ENCODE assay signal across 30 cellular contexts in the genomic region with DNA sequence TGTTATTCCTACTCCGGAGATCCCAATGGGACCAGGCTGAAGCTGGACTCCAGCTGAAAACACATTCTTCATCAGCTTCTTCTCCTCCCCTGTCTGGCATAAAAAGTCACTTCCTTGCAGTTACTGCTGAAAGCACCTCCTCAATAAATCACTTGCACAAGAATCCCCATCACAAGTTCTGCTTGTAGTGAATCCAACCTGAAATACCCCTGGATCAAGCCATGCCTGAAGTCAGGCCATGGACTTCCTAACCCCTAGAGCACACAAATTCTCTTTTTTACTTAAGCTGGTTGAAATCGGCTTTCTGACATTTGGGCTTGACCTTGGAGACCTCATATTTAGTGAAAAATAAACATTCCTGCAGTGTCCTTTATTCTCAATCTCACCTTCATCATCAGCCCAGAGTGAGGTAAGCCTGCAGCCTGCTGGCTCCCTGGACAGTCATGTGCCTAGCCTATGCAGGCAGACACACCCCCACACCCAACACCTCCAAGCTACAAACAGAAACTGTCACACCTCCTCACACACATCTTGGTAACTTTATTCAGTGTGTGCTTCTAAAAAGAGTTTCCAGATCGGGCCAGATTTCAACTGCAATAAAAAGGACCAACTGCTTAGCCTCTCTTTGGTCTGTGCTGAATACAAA. TPM values are rescaled to one million over a fixed set of nuclear protein-coding genes. Genes with fewer than 3 reads are reported as not detected.
A peak's percentile ranks its signal among the peaks of the same experiment; 100 is the strongest.
DNase-seq lines count a peak whose midpoint lies in the region; ATAC-seq, FAIRE-seq and TF ChIP-seq lines count a peak whose summit lies in the region.
"Had no signal": no experiment of that assay in that cellular context is flagged by ENCODE, and none has a peak within 500 bp of the region (broad histone marks: within the 10 kb centered on the region; RNA-seq: fewer than 3 reads in every experiment).

No MANE protein-coding gene starts in this region.

- H3K4me3 Mint-ChIP-seq in astrocyte (ENCODE audit: unreplicated experiment) (no peak overlapping the region), progenitor cell of endocrine pancreas (ENCODE audit: low read depth) (no peak overlapping the region)
- H3K4me3 Mint-ChIP-seq: CD14-positive monocyte; CD4-positive, alpha-beta memory T cell; CD4-positive, CD25-positive, alpha-beta regulatory T cell; CD8-positive, alpha-beta memory T cell had no signal

- H3K27me3 Mint-ChIP-seq in astrocyte (ENCODE audit: low read depth, unreplicated experiment) (no peaks in the 10 kb centered on the region), progenitor cell of endocrine pancreas (peaks cover 13% of the 10 kb centered on the region)

- H3K79me2 ChIP-seq in astrocyte (ENCODE audit: insufficient read depth, low read length) (no peaks in the 10 kb centered on the region), GM23248 (ENCODE audit: insufficient read depth) (no peaks in the 10 kb centered on the region)

- H3K9ac ChIP-seq in astrocyte (ENCODE audit: low read length), result no peak overlapping the region
- H3K9ac ChIP-seq in GM23248, result no peak overlapping the region
- H3K9ac ChIP-seq: BLaER1 had no signal

- DNase-seq in RWPE2 (ENCODE audit: low spot score) (peak; percentile 42), astrocyte (ENCODE audit: low read depth) (no peak), occipital lobe (lab: John Stamatoyannopoulos, UW) (peak; percentile 21), superior temporal gyrus (ENCODE audit: extremely low spot score) (peak; percentile 23), EL (no peak), progenitor cell of endocrine pancreas (ENCODE audit: low spot score, unreplicated experiment) (no peak), GM23248 (no peak)
- DNase-seq: 8988T; ACHN; BE2C; C1 segment of cervical spinal cord; CD4-positive, alpha-beta memory T cell; CD4-positive, CD25-positive, alpha-beta regulatory T cell; CD8-positive, alpha-beta memory T cell; COR-L47; DMS 273 treated with DMSO at 0.1 percent for 48 hours; DMS153; DMS53; DMS79; DND-41; GF-D8 had no signal

- TF ChIP-seq CTCF in RWPE2 (IDR thresholded peaks at IDR 0.05; ENCODE audit: poor library complexity, severe bottlenecking) (no peak), astrocyte (IDR thresholded peaks at IDR 0.05; ENCODE audit: insufficient read depth, low read depth, low read length) (no peak), progenitor cell of endocrine pancreas (IDR thresholded peaks at IDR 0.05; ENCODE audit: unreplicated experiment) (no peak)

- H3K27ac ChIP-seq in RWPE2 (ENCODE audit: poor library complexity, severe bottlenecking) (no peak overlapping the region), astrocyte (ENCODE audit: low read depth, low read length) (no peak overlapping the region), GM23248 (no peak overlapping the region)
- H3K27ac ChIP-seq: BLaER1 had no signal

- no peak overlapping the region for H2AFZ ChIP-seq in astrocyte (ENCODE audit: low read depth, low read length)
- no peak overlapping the region for H2AFZ ChIP-seq in GM23248

- H3K4me2 ChIP-seq in astrocyte (ENCODE audit: low read length), result no peak overlapping the region
- H3K4me2 ChIP-seq in GM23248 (ENCODE audit: unreplicated experiment), result no peak overlapping the region
- H3K4me2 ChIP-seq: BLaER1 had no signal

- no peak for ATAC-seq in RWPE2 (ENCODE audit: low read depth)

- H3K36me3 Mint-ChIP-seq in astrocyte (ENCODE audit: low read depth, unreplicated experiment) (no peaks in the 10 kb centered on the region), progenitor cell of endocrine pancreas (ENCODE audit: insufficient read depth) (no peaks in the 10 kb centered on the region)
- H3K36me3 Mint-ChIP-seq: CD14-positive monocyte; CD4-positive, alpha-beta memory T cell; CD4-positive, CD25-positive, alpha-beta regulatory T cell; CD8-positive, alpha-beta memory T cell had no signal

- H3K27ac Mint-ChIP-seq in astrocyte (ENCODE audit: unreplicated experiment) (peak overlapping the region; percentile 28), progenitor cell of endocrine pancreas (no peak overlapping the region)
- H3K27ac Mint-ChIP-seq: CD14-positive monocyte; CD4-positive, alpha-beta memory T cell; CD4-positive, CD25-positive, alpha-beta regulatory T cell; CD8-positive, alpha-beta memory T cell had no signal

- WGBS in GM23248 (ENCODE audit: low coverage in 1 of 2, low lambda C conversion rate in 2 of 2, missing lambda C conversion rate in 2 of 2), 2 experiments, result 24 to 25% methylated on average over 3 of the region's 3 CpGs

- H3K9me3 Mint-ChIP-seq in astrocyte (ENCODE audit: unreplicated experiment) (peaks cover 6% of the 10 kb centered on the region), progenitor cell of endocrine pancreas (ENCODE audit: low read depth) (no peaks in the 10 kb centered on the region)

- no peak overlapping the region for H3K4me3 ChIP-seq in RWPE2 (ENCODE audit: severe bottlenecking)
- H3K4me3 ChIP-seq in astrocyte (ENCODE audit: insufficient read depth, low read depth, low read length), result no peak overlapping the region
- no peak overlapping the region for H3K4me3 ChIP-seq in GM23248
- H3K4me3 ChIP-seq: BLaER1 had no signal

- no peaks in the 10 kb centered on the region for H4K20me1 ChIP-seq in astrocyte (ENCODE audit: insufficient read depth, low read length)
- no peaks in the 10 kb centered on the region for H4K20me1 ChIP-seq in GM23248 (ENCODE audit: insufficient read depth)
- H4K20me1 ChIP-seq: BLaER1 had no signal

- H3K9me3 ChIP-seq in RWPE2 (ENCODE audit: severe bottlenecking) (no peaks in the 10 kb centered on the region), astrocyte (ENCODE audit: insufficient read depth, low read depth, low read length) (no peaks in the 10 kb centered on the region), GM23248 (ENCODE audit: low read depth) (no peaks in the 10 kb centered on the region)
- H3K9me3 ChIP-seq: BE2C, BLaER1 had no signal

- H3K4me1 ChIP-seq in RWPE2 (ENCODE audit: insufficient read depth, poor library complexity, severe bottlenecking) (no peaks in the 10 kb centered on the region), astrocyte (ENCODE audit: insufficient read depth, low read length) (no peaks in the 10 kb centered on the region), GM23248 (ENCODE audit: insufficient read depth) (no peaks in the 10 kb centered on the region)
- H3K4me1 ChIP-seq: BE2C had no signal

- in situ Hi-C loops in GM23248 (cut with MboI), result no loop called here

- H3K27me3 ChIP-seq in RWPE2 (ENCODE audit: insufficient read depth, poor library complexity, severe bottlenecking), result peaks cover 31% of the 10 kb centered on the region
- no peaks in the 10 kb centered on the region for H3K27me3 ChIP-seq in astrocyte (ENCODE audit: insufficient read depth, low read length)
- H3K27me3 ChIP-seq in GM23248 (replicated peaks; ENCODE audit: insufficient read depth), result 0 out of 2 replicates have a peak, but pooled peaks cover 5% of the 10 kb centered on the region
- H3K27me3 ChIP-seq: BE2C, BLaER1 had no signal

- H3F3A ChIP-seq in GM23248 (ENCODE audit: insufficient read depth), result no peaks in the 10 kb centered on the region

- H3K36me3 ChIP-seq in RWPE2 (ENCODE audit: low read depth) (no peaks in the 10 kb centered on the region), astrocyte (ENCODE audit: insufficient read depth, low read length) (no peaks in the 10 kb centered on the region), GM23248 (ENCODE audit: low read depth) (no peaks in the 10 kb centered on the region)
- H3K36me3 ChIP-seq: BE2C, BLaER1 had no signal

- H3K4me1 Mint-ChIP-seq in astrocyte (ENCODE audit: low read depth, unreplicated experiment) (no peaks in the 10 kb centered on the region), progenitor cell of endocrine pancreas (ENCODE audit: low read depth) (no peaks in the 10 kb centered on the region)
- H3K4me1 Mint-ChIP-seq: CD14-positive monocyte; CD4-positive, alpha-beta memory T cell; CD4-positive, CD25-positive, alpha-beta regulatory T cell; CD8-positive, alpha-beta memory T cell had no signal

- FAIRE-seq in astrocyte (lab: Jason Lieb, UNC), result no peak
- FAIRE-seq: A204.1, G401.6, GM12891, GM19239 had no signal

- no peaks in the 10 kb centered on the region for H3K9me2 ChIP-seq in GM23248 (ENCODE audit: insufficient read depth)

RNA-seq across cellular contexts. Expression of gene PTPRT, which starts 51.5 kb away (rescaled TPM):
- 0.25 TPM in 1 of 2 replicates, not detected in the other for total RNA-seq in astrocyte
- 17.8 TPM for total RNA-seq in occipital lobe
- 49.0 and 65.9 TPM in 2 replicates for total RNA-seq in progenitor cell of endocrine pancreas
- not detected in 2 replicates for total RNA-seq in GM23248 (2014; rRNA removed; shearing (Covaris generic))
- polyA plus RNA-seq in GM23248 (2016; fragmentation: Nextera tagmentation; extraction: Ambion mirVana), result not detected in 2 replicates
- total RNA-seq: A673; CD4-positive, alpha-beta memory T cell; CD4-positive, CD25-positive, alpha-beta regulatory T cell; CD8-positive, alpha-beta memory T cell; Daoy had no signal
- polyA plus RNA-seq: AG04450; CD14-positive monocyte; CD4-positive, alpha-beta memory T cell; CD4-positive, CD25-positive, alpha-beta regulatory T cell; CD8-positive, alpha-beta memory T cell had no signal

Comparison
In these comparisons a context has a peak if more than half of its experiments do, and no peak if none do; other contexts are left out.
1. DNase-seq: peak in RWPE2 (single experiment), occipital lobe (single experiment) and superior temporal gyrus (single experiment); none in astrocyte (single experiment), EL (single experiment), progenitor cell of endocrine pancreas (single experiment) and GM23248 (single experiment).
2. RNA of gene PTPRT, which starts 51.5 kb away (total RNA-seq): 49.0 to 65.9 TPM in progenitor cell of endocrine pancreas and 17.8 TPM in occipital lobe (single experiment); 0.25 TPM in astrocyte and not detected in GM23248; every median in the first group is over 10 times any median in the second.